In the genomic region with DNA sequence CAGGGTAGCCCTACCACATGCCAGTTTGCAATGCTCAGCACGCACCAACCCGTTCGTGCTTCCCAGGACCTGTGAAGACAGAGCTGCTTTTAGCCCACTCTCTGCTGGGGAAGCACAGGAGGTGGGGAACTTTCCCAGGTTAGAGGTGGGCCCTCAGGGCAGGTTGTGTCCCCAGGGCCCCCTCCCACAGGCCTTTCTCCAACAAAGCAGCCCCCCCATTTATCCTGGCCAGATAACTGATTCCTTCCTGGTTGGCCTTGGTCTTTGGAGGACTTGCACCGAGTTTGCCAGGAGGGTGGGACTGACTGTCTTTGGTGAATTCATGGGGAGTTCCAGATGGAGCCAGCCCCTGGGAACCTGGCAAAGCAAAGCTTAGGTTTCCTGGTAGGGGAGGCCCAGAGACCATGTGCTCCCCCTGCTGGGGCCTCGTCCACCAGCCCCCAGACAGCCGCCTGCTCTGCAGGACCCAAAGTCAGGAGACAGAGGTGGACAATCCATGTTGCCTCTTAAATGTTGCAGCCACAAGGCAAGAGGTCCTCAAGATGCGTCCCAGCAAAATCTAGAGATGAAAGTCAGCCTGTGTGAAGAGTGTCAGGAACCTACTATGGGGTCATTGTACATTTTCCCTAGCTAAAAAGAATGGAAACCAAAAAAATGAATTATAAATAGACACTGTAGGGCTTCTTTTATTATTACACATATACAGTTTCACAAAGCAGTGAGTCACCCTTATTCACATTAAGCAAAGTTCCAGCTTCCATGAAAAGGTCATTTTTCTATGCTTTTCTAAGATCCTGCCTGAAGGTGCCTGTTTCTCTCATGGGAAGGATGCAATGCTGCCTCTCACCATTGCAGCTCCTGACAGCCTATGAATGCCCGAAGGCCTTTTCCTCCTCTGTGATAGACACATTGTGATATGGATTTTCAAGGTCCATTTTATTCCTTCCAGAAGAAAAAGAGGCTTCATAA, we compare ENCODE assay signal across 9 cellular contexts.
DNase-seq lines count a peak whose midpoint lies in the region; ATAC-seq, FAIRE-seq and TF ChIP-seq lines count a peak whose summit lies in the region.
"Had no signal": no experiment of that assay in that cellular context is flagged by ENCODE, and none has a peak within 500 bp of the region (broad histone marks: within the 10 kb centered on the region; RNA-seq: fewer than 3 reads in every experiment).

No MANE protein-coding gene starts in this region.

- no peak for TF ChIP-seq EP300 in GM12878 (IDR thresholded peaks at IDR 0.05; ENCODE audit: borderline replicate concordance in 1 of 2, control insufficient read depth in 1 of 2, low read depth in 2 of 2, low read length in 2 of 2)

- no peak overlapping the region; the same call in 1 of the 2 replicates for H2AFZ ChIP-seq in GM12878 (ENCODE audit: control insufficient read depth, low read depth, low read length)

- no peaks in the 10 kb centered on the region for H3K9me3 Mint-ChIP-seq in nephron progenitor cell

- no peak overlapping the region for H3K4me3 Mint-ChIP-seq in nephron progenitor cell

- H3K27me3 ChIP-seq in GM12878 (replicated peaks in 1 of 2; ENCODE audit: control insufficient read depth in 2 of 2, insufficient read depth in 2 of 2, low read length in 1 of 2): no peaks in the 10 kb centered on the region; a peak in 2 of 4 replicates

- no peaks in the 10 kb centered on the region for H3K9me3 ChIP-seq in GM12878 (replicated peaks; ENCODE audit: control insufficient read depth, insufficient read depth, low read length)

- no peak overlapping the region for H3K4me2 ChIP-seq in GM12878 (ENCODE audit: control insufficient read depth, insufficient read depth)

- H3K4me1 ChIP-seq in GM12878 (ENCODE audit: control insufficient read depth, insufficient read depth, low read length): no peaks in the 10 kb centered on the region

- DNase-seq in ELR (ENCODE audit: low read depth): peak; percentile 24
- DNase-seq in LHCN-M2 (ENCODE audit: low read depth): peak; percentile 31
- DNase-seq in GM12878 (ENCODE audit: low read depth, low spot score): no peak
- DNase-seq in nephron progenitor cell: peak; percentile 53
- no peak for DNase-seq in RCC 7860 (ENCODE audit: low spot score)
- no peak for DNase-seq in NCI-H226
- no peak for DNase-seq in LoVo (ENCODE audit: low spot score)
- no peak for DNase-seq in NCI-H1105 treated with DMSO at 0.1 percent for 48 hours (lab: John Stamatoyannopoulos, UW)
- DNase-seq: activated naive CD4-positive, alpha-beta T cell had no signal

- intact Hi-C loops in GM12878 (cut with micrococcal nuclease; ENCODE audit: unreplicated experiment): no loop called here

- H3K27me3 Mint-ChIP-seq in nephron progenitor cell (ENCODE audit: low read depth, poor library complexity): peaks cover 9% of the 10 kb centered on the region

- POLR2A ChIA-PET in GM12878 (lab: Charles Lee): interaction anchor here (2.0 kb wide), 1 partner anchor 9 kb away, joined by 7 read pairs; no protein-coding TSS in a partner anchor

- ATAC-seq in GM12878: peak; percentile 68

- TF ChIP-seq POLR2A in GM12878 (IDR thresholded peaks at IDR 0.05; ENCODE audit: low read depth, low read length): no peak

- CTCF ChIA-PET in GM12878 (lab: Yijun Ruan, JAX): interaction anchor here (0.7 to 1.8 kb wide), 7 partner anchors 9 to 652 kb away, joined by 3 to 7 read pairs (median 3); no protein-coding TSS in a partner anchor

- TF ChIP-seq RAD21 in GM12878 (IDR thresholded peaks at IDR 0.05; ENCODE audit: insufficient read depth, low read depth, low read length): peak; percentile 40; the same call in 1 of the 2 replicates

- H3K79me2 ChIP-seq in GM12878 (ENCODE audit: control insufficient read depth, insufficient read depth, low read length): no peaks in the 10 kb centered on the region

- SMC1A ChIA-PET in GM12878 (lab: Charles Lee; ENCODE audit: uncharacterized antibody, unreplicated experiment): interaction anchor here (0.7 to 1.4 kb wide), 4 partner anchors 9 to 86 kb away, joined by 3 to 8 read pairs (median 3); no protein-coding TSS in a partner anchor

- H3K9ac ChIP-seq in GM12878 (ENCODE audit: control insufficient read depth, insufficient read depth, low read length): no peak overlapping the region

- H3K36me3 Mint-ChIP-seq in nephron progenitor cell (ENCODE audit: low read depth): no peaks in the 10 kb centered on the region

- 57% methylated on average over 8 of the region's 8 CpGs for WGBS in GM12878 (ENCODE audit: insufficient coverage, insufficient replicate concordance, low lambda C conversion rate, missing lambda C conversion rate)

- H3K4me3 ChIP-seq in GM12878: no peak overlapping the region

- no peaks in the 10 kb centered on the region for H3K36me3 ChIP-seq in GM12878 (ENCODE audit: control insufficient read depth in 2 of 2, insufficient read depth in 2 of 2, low read length in 1 of 2)

- in situ Hi-C loops in GM12878 (cut with MboI): no loop called here

- BruUV-seq in GM12878 (replicated peaks; lab: Mats Ljungman, UMichigan): no TSS peak

- FAIRE-seq in GM12878 (lab: Jason Lieb, UNC) (no peak), RCC 7860 (lab: Jason Lieb, UNC) (no peak)

- no peak overlapping the region for H3K27ac ChIP-seq in GM12878 (ENCODE audit: control insufficient read depth, insufficient read depth)

- H4K20me1 ChIP-seq in GM12878 (ENCODE audit: control insufficient read depth, insufficient read depth): no peaks in the 10 kb centered on the region

- peak overlapping the region; percentile 23 for H3K27ac Mint-ChIP-seq in nephron progenitor cell

- TF ChIP-seq CTCF in GM12878 (IDR thresholded peaks at IDR 0.05 in 2 of 3, conservative IDR thresholded peaks at IDR 0.05 in 1 of 3; ENCODE audit: control insufficient read depth in 2 of 3, extremely low read depth in 1 of 3, insufficient read depth in 1 of 3, low read depth in 3 of 3, low read length in 3 of 3) (peak; percentile 36 to 42 (median 40); a peak in 5 of 6 replicates), nephron progenitor cell (IDR thresholded peaks at IDR 0.05) (peak; percentile 42)

- peaks cover 60% of the 10 kb centered on the region for H3K4me1 Mint-ChIP-seq in nephron progenitor cell

- RAD21 ChIA-PET in GM12878 (lab: Charles Lee; ENCODE audit: unreplicated experiment): interaction anchor here (0.5 to 1.4 kb wide), 2 partner anchors 9 to 26 kb away, joined by 3 to 4 read pairs; no protein-coding TSS in a partner anchor

TF ChIP-seq in GM12878, 131 proteins besides CTCF, POLR2A, EP300 and RAD21 (continues in another document):
- no peak for TF ChIP-seq IRF4 (IDR thresholded peaks at IDR 0.05; ENCODE audit: low read depth, low read length)
- no peak for TF ChIP-seq RELA (IDR thresholded peaks at IDR 0.05; ENCODE audit: borderline replicate concordance, partially characterized antibody)
- TF ChIP-seq BRCA1 (IDR thresholded peaks at IDR 0.05; ENCODE audit: low read depth, low read length): no peak
- no peak for TF ChIP-seq SRF (IDR thresholded peaks at IDR 0.05; ENCODE audit: low read depth in 2 of 2, low read length in 2 of 2)
- TF ChIP-seq MEF2B (IDR thresholded peaks at IDR 0.05; ENCODE audit: partially characterized antibody, poor library complexity, severe bottlenecking): peak; percentile 79
- no peak for TF ChIP-seq TBL1XR1 (IDR thresholded peaks at IDR 0.05; ENCODE audit: low read depth, low read length)
- 0 out of 2 replicates have a peak, but pooled peaks have one; percentile 46 for TF ChIP-seq GATAD2B (conservative IDR thresholded peaks at IDR 0.05; ENCODE audit: low read depth)
- no peak for TF ChIP-seq CHD1 (IDR thresholded peaks at IDR 0.05; ENCODE audit: low read depth, low read length)
- TF ChIP-seq ZNF24 (IDR thresholded peaks at IDR 0.05): no peak
- TF ChIP-seq, protein P1, sequence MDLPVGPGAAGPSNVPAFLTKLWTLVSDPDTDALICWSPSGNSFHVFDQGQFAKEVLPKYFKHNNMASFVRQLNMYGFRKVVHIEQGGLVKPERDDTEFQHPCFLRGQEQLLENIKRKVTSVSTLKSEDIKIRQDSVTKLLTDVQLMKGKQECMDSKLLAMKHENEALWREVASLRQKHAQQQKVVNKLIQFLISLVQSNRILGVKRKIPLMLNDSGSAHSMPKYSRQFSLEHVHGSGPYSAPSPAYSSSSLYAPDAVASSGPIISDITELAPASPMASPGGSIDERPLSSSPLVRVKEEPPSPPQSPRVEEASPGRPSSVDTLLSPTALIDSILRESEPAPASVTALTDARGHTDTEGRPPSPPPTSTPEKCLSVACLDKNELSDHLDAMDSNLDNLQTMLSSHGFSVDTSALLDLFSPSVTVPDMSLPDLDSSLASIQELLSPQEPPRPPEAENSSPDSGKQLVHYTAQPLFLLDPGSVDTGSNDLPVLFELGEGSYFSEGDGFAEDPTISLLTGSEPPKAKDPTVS (IDR thresholded peaks at IDR 0.05; ENCODE audit: low read depth, low read length): no peak
- no peak for TF ChIP-seq BCL11A (IDR thresholded peaks at IDR 0.05; ENCODE audit: low read depth, low read length)
- TF ChIP-seq CREM (IDR thresholded peaks at IDR 0.05; ENCODE audit: low read depth): no peak
- TF ChIP-seq, protein P2, sequence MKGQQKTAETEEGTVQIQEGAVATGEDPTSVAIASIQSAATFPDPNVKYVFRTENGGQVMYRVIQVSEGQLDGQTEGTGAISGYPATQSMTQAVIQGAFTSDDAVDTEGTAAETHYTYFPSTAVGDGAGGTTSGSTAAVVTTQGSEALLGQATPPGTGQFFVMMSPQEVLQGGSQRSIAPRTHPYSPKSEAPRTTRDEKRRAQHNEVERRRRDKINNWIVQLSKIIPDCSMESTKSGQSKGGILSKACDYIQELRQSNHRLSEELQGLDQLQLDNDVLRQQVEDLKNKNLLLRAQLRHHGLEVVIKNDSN (IDR thresholded peaks at IDR 0.05; ENCODE audit: borderline replicate concordance, extremely low read length, insufficient read depth, low read depth, low read length): no peak
- TF ChIP-seq, protein P3, sequence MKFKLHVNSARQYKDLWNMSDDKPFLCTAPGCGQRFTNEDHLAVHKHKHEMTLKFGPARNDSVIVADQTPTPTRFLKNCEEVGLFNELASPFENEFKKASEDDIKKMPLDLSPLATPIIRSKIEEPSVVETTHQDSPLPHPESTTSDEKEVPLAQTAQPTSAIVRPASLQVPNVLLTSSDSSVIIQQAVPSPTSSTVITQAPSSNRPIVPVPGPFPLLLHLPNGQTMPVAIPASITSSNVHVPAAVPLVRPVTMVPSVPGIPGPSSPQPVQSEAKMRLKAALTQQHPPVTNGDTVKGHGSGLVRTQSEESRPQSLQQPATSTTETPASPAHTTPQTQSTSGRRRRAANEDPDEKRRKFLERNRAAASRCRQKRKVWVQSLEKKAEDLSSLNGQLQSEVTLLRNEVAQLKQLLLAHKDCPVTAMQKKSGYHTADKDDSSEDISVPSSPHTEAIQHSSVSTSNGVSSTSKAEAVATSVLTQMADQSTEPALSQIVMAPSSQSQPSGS (IDR thresholded peaks at IDR 0.05; ENCODE audit: low read length): no peak
- no peak for TF ChIP-seq FOS (IDR thresholded peaks at IDR 0.05; ENCODE audit: borderline replicate concordance, extremely low read depth, insufficient read length)

Comparison
In these comparisons a context has a peak if more than half of its experiments do, and no peak if none do; other contexts are left out.
1. DNase-seq: peak in ELR (single experiment), LHCN-M2 (single experiment) and nephron progenitor cell (single experiment); none in GM12878 (single experiment), RCC 7860 (single experiment), NCI-H226 (single experiment), LoVo (single experiment) and NCI-H1105 treated with DMSO at 0.1 percent for 48 hours (single experiment).